Comparison of ENCODE assay signal across 1 cellular context in genomic region chr1:166013232-166013631, GRCh38.
TF ChIP-seq lines count a peak whose summit lies in the region.

No MANE protein-coding gene starts in this region.

TF ChIP-seq in WTC11, 78 proteins besides CTCF, POLR2A, EP300 and RAD21 (continued from another document):
- no peak for TF ChIP-seq ATF2 (CRISPR knock-in tag; IDR thresholded peaks at IDR 0.05; ENCODE audit: borderline replicate concordance, low read depth)
- TF ChIP-seq NR2C2 (CRISPR knock-in tag; IDR thresholded peaks at IDR 0.05) = no peak
